ENCODE assay signal across 12 cellular contexts in the genomic region with DNA sequence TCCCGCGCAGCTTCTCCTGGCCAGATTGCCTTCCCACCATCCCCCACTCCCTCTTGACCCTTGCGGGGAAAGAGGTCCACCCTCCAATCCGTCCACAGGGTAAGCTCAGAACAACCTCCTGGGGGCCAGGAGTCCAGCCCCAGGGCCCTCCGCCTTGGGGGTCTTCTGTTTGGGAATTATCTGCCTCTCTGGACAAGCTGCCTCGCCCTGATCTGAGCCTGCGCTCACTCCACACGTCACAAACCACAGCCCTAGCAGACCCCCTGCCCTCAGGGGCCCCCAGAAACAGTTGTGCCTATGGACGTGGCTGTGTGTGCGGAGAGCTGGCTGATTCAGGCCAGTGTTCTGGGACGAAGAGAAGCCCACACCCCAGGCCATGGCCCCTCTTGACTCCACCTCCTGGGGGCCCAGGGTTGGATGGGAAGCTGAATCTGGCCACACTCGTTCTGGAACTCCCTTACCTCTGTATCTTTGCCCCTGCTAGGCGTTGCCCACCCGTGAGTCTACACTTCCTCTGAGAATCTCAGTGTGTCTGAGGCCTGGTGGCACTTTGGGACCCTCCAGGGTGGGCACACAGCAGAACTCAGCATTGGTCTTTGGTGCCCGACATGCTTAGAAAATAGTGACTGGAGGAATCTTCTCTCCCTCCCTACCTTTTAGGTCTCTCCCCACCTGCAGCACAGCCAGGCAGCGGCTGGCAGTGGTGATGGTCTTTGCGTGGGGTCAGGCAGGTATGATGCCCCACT.
DNase-seq lines count a peak whose midpoint lies in the region; ATAC-seq, FAIRE-seq and TF ChIP-seq lines count a peak whose summit lies in the region.
"Had no signal": no experiment of that assay in that cellular context is flagged by ENCODE, and none has a peak within 500 bp of the region (broad histone marks: within the 10 kb centered on the region; RNA-seq: fewer than 3 reads in every experiment).

No MANE protein-coding gene starts in this region.

- H3K27ac ChIP-seq in cardiac muscle cell, result no peak overlapping the region
- no peak overlapping the region for H3K27ac ChIP-seq in right cardiac atrium (ENCODE audit: low read length)
- H3K27ac ChIP-seq in lower lobe of right lung, result peak overlapping the region; percentile 88
- H3K27ac ChIP-seq in upper lobe of right lung, result peak overlapping the region; percentile 86

- 73% methylated on average over 17 of the region's 17 CpGs for WGBS in right cardiac atrium

- intact Hi-C loops in right cardiac atrium (cut with DNase I), result no loop called here
- intact Hi-C loops in lower lobe of right lung (cut with DNase I), result no loop called here
- intact Hi-C loops in upper lobe of right lung (cut with DNase I), result no loop called here

- DNase-seq in cardiac muscle cell (ENCODE audit: low read depth in 1 of 2, low spot score in 1 of 2) (no peak), right cardiac atrium (no peak), bronchial epithelial cell (ENCODE audit: low read depth) (no peak), lower lobe of right lung (no peak), upper lobe of right lung (no peak), GDM1 (lab: John Stamatoyannopoulos, UW) (no peak)
- DNase-seq: activated CD4-positive, alpha-beta T cell treated with anti-CD3 and anti-CD28 coated beads for 1 hour; NCI-H446 treated with DMSO at 0.1 percent for 48 hours had no signal

- no peak for FAIRE-seq in bronchial epithelial cell (lab: Jason Lieb, UNC)
- FAIRE-seq: endometrium, pancreas had no signal

- no peak for TF ChIP-seq CTCF in cardiac muscle cell (IDR thresholded peaks at IDR 0.05; ENCODE audit: low read depth, low read length)
- TF ChIP-seq CTCF in bronchial epithelial cell (IDR thresholded peaks at IDR 0.05; ENCODE audit: insufficient read depth, low read length, severe bottlenecking), result no peak
- no peak for TF ChIP-seq CTCF in lower lobe of right lung (IDR thresholded peaks at IDR 0.05)
- no peak for TF ChIP-seq CTCF in upper lobe of right lung (IDR thresholded peaks at IDR 0.05)

- no peak for ATAC-seq in right cardiac atrium
- no peak for ATAC-seq in lower lobe of right lung
- no peak for ATAC-seq in upper lobe of right lung
- ATAC-seq in HG02938 (IDR thresholded peaks at IDR 0.05; ENCODE audit: unreplicated experiment), result no peak
- ATAC-seq in GM21447 (IDR thresholded peaks at IDR 0.05; ENCODE audit: unreplicated experiment), result no peak

- H3K27me3 ChIP-seq in cardiac muscle cell, result peaks cover 60% of the 10 kb centered on the region
- H3K27me3 ChIP-seq in right cardiac atrium (ENCODE audit: control insufficient read depth, insufficient read depth), result no peaks in the 10 kb centered on the region
- no peaks in the 10 kb centered on the region for H3K27me3 ChIP-seq in bronchial epithelial cell (ENCODE audit: control insufficient read depth, insufficient read depth, low read length)
- H3K27me3 ChIP-seq in lower lobe of right lung (ENCODE audit: low read depth), result no peaks in the 10 kb centered on the region
- no peaks in the 10 kb centered on the region for H3K27me3 ChIP-seq in upper lobe of right lung
- H3K27me3 ChIP-seq: pancreas had no signal

- H3K4me3 ChIP-seq in cardiac muscle cell, result peak overlapping the region; percentile 28
- H3K4me3 ChIP-seq in right cardiac atrium (ENCODE audit: low read length), result no peak overlapping the region
- peak overlapping the region; percentile 49 for H3K4me3 ChIP-seq in bronchial epithelial cell (ENCODE audit: low read depth, low read length)
- H3K4me3 ChIP-seq in lower lobe of right lung, result peak overlapping the region; percentile 66
- peak overlapping the region; percentile 62 for H3K4me3 ChIP-seq in upper lobe of right lung

- H3K36me3 ChIP-seq in cardiac muscle cell (no peaks in the 10 kb centered on the region), bronchial epithelial cell (ENCODE audit: control insufficient read depth, insufficient read depth, low read length) (peaks cover 9% of the 10 kb centered on the region), lower lobe of right lung (peaks cover 40% of the 10 kb centered on the region), upper lobe of right lung (peaks cover 29% of the 10 kb centered on the region)

- H3K4me1 ChIP-seq in cardiac muscle cell (ENCODE audit: low read depth), result peaks cover 11% of the 10 kb centered on the region
- peaks cover 6% of the 10 kb centered on the region for H3K4me1 ChIP-seq in right cardiac atrium (ENCODE audit: control insufficient read depth, insufficient read depth, low read length)
- peaks cover 50% of the 10 kb centered on the region for H3K4me1 ChIP-seq in lower lobe of right lung
- peaks cover 46% of the 10 kb centered on the region for H3K4me1 ChIP-seq in upper lobe of right lung

- no peaks in the 10 kb centered on the region for H3K9me3 ChIP-seq in cardiac muscle cell (ENCODE audit: low read depth)
- no peaks in the 10 kb centered on the region for H3K9me3 ChIP-seq in right cardiac atrium (ENCODE audit: control insufficient read depth, low read length)
- no peaks in the 10 kb centered on the region for H3K9me3 ChIP-seq in lower lobe of right lung
- no peaks in the 10 kb centered on the region for H3K9me3 ChIP-seq in upper lobe of right lung
- H3K9me3 ChIP-seq: pancreas had no signal

Comparison
In these comparisons a context has a peak if more than half of its experiments do, and no peak if none do; other contexts are left out.
1. H3K27ac ChIP-seq: peak in lower lobe of right lung (single experiment) and upper lobe of right lung (single experiment); none in cardiac muscle cell (single experiment) and right cardiac atrium (single experiment).